In genomic region chr16:19766554-19766884, GRCh38 we compare ENCODE assay signal across 1 cellular context.
TF ChIP-seq lines count a peak whose summit lies in the region.

No MANE protein-coding gene starts in this region.

TF ChIP-seq in HepG2, 621 proteins besides CTCF, POLR2A, EP300 and RAD21:
- TF ChIP-seq NR2F1 (CRISPR knock-in tag; IDR thresholded peaks at IDR 0.05), result no peak
- 0 out of 2 replicates have a peak, but pooled peaks have one; percentile 18 for TF ChIP-seq PHF8 (CRISPR knock-in tag; IDR thresholded peaks at IDR 0.05)
